Comparison of ENCODE assay signal across 10 cellular contexts in genomic region chr15:70088887-70089691, GRCh38. TPM values are rescaled to one million over a fixed set of nuclear protein-coding genes. Genes with fewer than 3 reads are reported as not detected.
DNase-seq lines count a peak whose midpoint lies in the region; ATAC-seq and TF ChIP-seq lines count a peak whose summit lies in the region.
"Had no signal": no experiment of that assay in that cellular context is flagged by ENCODE, and none has a peak within 500 bp of the region (broad histone marks: within the 10 kb centered on the region; RNA-seq: fewer than 3 reads in every experiment).

No MANE protein-coding gene starts in this region.

- no peak overlapping the region for H3K23ac ChIP-seq in IMR-90 (ENCODE audit: low read depth, low read length)

- H3K4me1 ChIP-seq in A673 (ENCODE audit: insufficient read depth, low read length, poor library complexity, severe bottlenecking) (peaks cover 56% of the 10 kb centered on the region), IMR-90 (ENCODE audit: control insufficient read depth, insufficient read depth, low read length) (peaks cover 37% of the 10 kb centered on the region), SJCRH30 (peaks cover 33% of the 10 kb centered on the region)

- CTCF ChIA-PET in A673 (lab: Charles Lee): interaction anchor here (1.1 kb wide), 1 partner anchor 611 kb away, joined by 6 read pairs; no protein-coding TSS in a partner anchor
- CTCF ChIA-PET in IMR-90 (lab: Yijun Ruan, JAX): no interaction called here

- no peak; the same call in 1 of the 2 replicates for TF ChIP-seq POLR2A in IMR-90 (IDR thresholded peaks at IDR 0.05; ENCODE audit: low read depth, low read length)

- H3K9ac ChIP-seq in IMR-90 (ENCODE audit: low read depth, low read length): no peak overlapping the region; the same call in 1 of the 2 replicates

- H3K18ac ChIP-seq in IMR-90 (ENCODE audit: low read depth, low read length): peak overlapping the region; percentile 17; the same call in 1 of the 2 replicates

- intact Hi-C loops in A673 (cut with micrococcal nuclease; ENCODE audit: unreplicated experiment) (no loop called here), IMR-90 (cut with micrococcal nuclease) (no loop called here)

- H4K8ac ChIP-seq in IMR-90 (ENCODE audit: low read depth in 2 of 2, low read length in 2 of 2): peak overlapping the region in 1 of 2 experiments; percentile 10; a peak in 1 of 4 replicates

- H3K4me2 ChIP-seq in IMR-90 (ENCODE audit: low read depth, low read length): peak overlapping the region; percentile 38

- H3K9me1 ChIP-seq in IMR-90 (ENCODE audit: insufficient read depth, low read length): peaks cover 43% of the 10 kb centered on the region

- peak; percentile 80 for ATAC-seq in IMR-90 (ENCODE audit: low read depth)
- no peak for ATAC-seq in HG03457 (IDR thresholded peaks at IDR 0.05; ENCODE audit: unreplicated experiment)

- H3K9me3 ChIP-seq in A673 (ENCODE audit: low read depth, low read length, poor library complexity, severe bottlenecking): no peaks in the 10 kb centered on the region
- no peaks in the 10 kb centered on the region for H3K9me3 ChIP-seq in IMR-90 (ENCODE audit: control insufficient read depth, insufficient read depth, low read length)
- H3K9me3 ChIP-seq in SJCRH30 (replicated peaks): no peaks in the 10 kb centered on the region

- no peak overlapping the region for H4K5ac ChIP-seq in IMR-90 (ENCODE audit: low read depth, low read length)

- no peak overlapping the region for H2AK9ac ChIP-seq in IMR-90 (replicated peaks; ENCODE audit: low read depth, low read length, poor library complexity)

- no peak for TF ChIP-seq RAD21 in IMR-90 (IDR thresholded peaks at IDR 0.05; ENCODE audit: low read length)

- H2BK20ac ChIP-seq in IMR-90 (ENCODE audit: low read depth, low read length): no peak overlapping the region

- H3K4me3 ChIP-seq in A673 (ENCODE audit: low read depth, low read length, poor library complexity, severe bottlenecking) (no peak overlapping the region), IMR-90 (ENCODE audit: insufficient read depth, low read depth, low read length) (no peak overlapping the region), fibroblast of mammary gland (ENCODE audit: control insufficient read depth, low read depth, low read length) (no peak overlapping the region), SJCRH30 (no peak overlapping the region)

- no peaks in the 10 kb centered on the region for H3K9me3 Mint-ChIP-seq in nephron progenitor cell

- peaks cover 77% of the 10 kb centered on the region for H3K36me3 ChIP-seq in A673 (ENCODE audit: insufficient read depth, low read length, poor library complexity, severe bottlenecking)
- peaks cover 48% of the 10 kb centered on the region for H3K36me3 ChIP-seq in IMR-90 (ENCODE audit: control insufficient read depth, insufficient read depth, low read length)
- peaks cover 38% of the 10 kb centered on the region for H3K36me3 ChIP-seq in SJCRH30

- DNase-seq in A673 (ENCODE audit: low spot score) (peak; percentile 74), IMR-90 (peak; percentile 71), fibroblast of mammary gland (ENCODE audit: low read depth) (peak; percentile 82), nephron progenitor cell (peak; percentile 42), SJCRH30 (no peak), NCI-H1092 (lab: John Stamatoyannopoulos, UW) (no peak), globus pallidus (ENCODE audit: low spot score) (no peak)
- DNase-seq: central memory CD4-positive, alpha-beta T cell; NCI-H446 had no signal

- H3K27me3 ChIP-seq in A673 (replicated peaks; ENCODE audit: insufficient read depth, low read depth, low read length, poor library complexity) (no peaks in the 10 kb centered on the region), IMR-90 (ENCODE audit: control insufficient read depth, insufficient read depth, low read length) (no peaks in the 10 kb centered on the region), SJCRH30 (no peaks in the 10 kb centered on the region)

- POLR2A ChIA-PET in A673 (lab: Charles Lee; ENCODE audit: low non-redundant PET): no interaction called here
- POLR2A ChIA-PET in IMR-90 (lab: Charles Lee; ENCODE audit: unreplicated experiment): interaction anchor here (0.6 kb wide), 2 partner anchors 41 to 426 kb away, joined by 3 to 10 read pairs; no protein-coding TSS in a partner anchor

- peaks cover 58 to 98% of the 10 kb centered on the region in 2 experiments for H3K79me1 ChIP-seq in IMR-90 (ENCODE audit: low read depth in 1 of 2, low read length in 2 of 2)

- H3K27ac ChIP-seq in A673 (ENCODE audit: low read depth, low read length, poor library complexity, severe bottlenecking) (peak overlapping the region; percentile 22), IMR-90 (ENCODE audit: insufficient read depth, low read length) (peak overlapping the region; percentile 28), SJCRH30 (no peak overlapping the region)

- peak overlapping the region; percentile 16 for H2AFZ ChIP-seq in IMR-90 (replicated peaks; ENCODE audit: low read length, poor library complexity)

- peak overlapping the region; percentile 61 for H3K4me3 Mint-ChIP-seq in nephron progenitor cell

- 0 out of 2 replicates have a peak overlapping the region, but pooled peaks have one; percentile 4 for H3K14ac ChIP-seq in IMR-90 (replicated peaks; ENCODE audit: low read depth, low read length)

- no peak overlapping the region for H2AK5ac ChIP-seq in IMR-90 (ENCODE audit: low read depth, low read length)

- no peak overlapping the region; the same call in 2 of the 3 replicates for H2BK15ac ChIP-seq in IMR-90 (ENCODE audit: low read depth, low read length)

- H3K4ac ChIP-seq in IMR-90 (ENCODE audit: low read depth, low read length): no peak overlapping the region

- no TSS peak for BruUV-seq in A673 (replicated peaks; lab: Mats Ljungman, UMichigan)
- BruUV-seq in IMR-90 (replicated peaks; lab: Mats Ljungman, UMichigan): no TSS peak

- H4K20me1 ChIP-seq in IMR-90 (ENCODE audit: insufficient read depth, low read length): peaks cover 95% of the 10 kb centered on the region

- TF ChIP-seq CTCF in A673 (conservative IDR thresholded peaks at IDR 0.05; ENCODE audit: low read depth, low read length): no peak
- no peak for TF ChIP-seq CTCF in IMR-90 (conservative IDR thresholded peaks at IDR 0.05; ENCODE audit: low read depth, low read length)
- TF ChIP-seq CTCF in fibroblast of mammary gland (conservative IDR thresholded peaks at IDR 0.05; ENCODE audit: control insufficient read depth, insufficient read depth, low read depth, low read length): no peak
- no peak for TF ChIP-seq CTCF in nephron progenitor cell (IDR thresholded peaks at IDR 0.05)

- in situ Hi-C loops in IMR-90 (cut with MboI; ENCODE audit: low sequenced_read_pairs): loop anchor here (25.0 kb wide), 1 partner anchor 398 kb away; no protein-coding TSS in a partner anchor

- H2BK120ac ChIP-seq in IMR-90 (ENCODE audit: low read depth, low read length): no peak overlapping the region

- H3K27me3 Mint-ChIP-seq in nephron progenitor cell (ENCODE audit: low read depth, poor library complexity): peaks cover 12% of the 10 kb centered on the region

- peaks cover 89% of the 10 kb centered on the region for H3K4me1 Mint-ChIP-seq in nephron progenitor cell

- WGBS in IMR-90 (ENCODE audit: extremely low coverage in 2 of 2, insufficient read length in 1 of 2), 2 experiments: 46% methylated on average over 4 of the region's 23 CpGs; no CpG with 5 or more reads in 1 of the 2 experiments

- H3K56ac ChIP-seq in IMR-90 (ENCODE audit: extremely low read depth, insufficient read depth, low read length): no peak overlapping the region

- dilution Hi-C loops in IMR-90 (cut with HindIII; ENCODE audit: low sequenced_read_pairs, unreplicated experiment): no loop called here

- H2BK5ac ChIP-seq in IMR-90 (ENCODE audit: low read depth, low read length, poor library complexity, severe bottlenecking): no peak overlapping the region

- peaks cover 56% of the 10 kb centered on the region for H3K36me3 Mint-ChIP-seq in nephron progenitor cell (ENCODE audit: low read depth)

- 0 out of 2 replicates have a peak overlapping the region, but pooled peaks have one; percentile 2 for H4K91ac ChIP-seq in IMR-90 (ENCODE audit: insufficient read depth, low read depth, low read length)

- H3K27ac Mint-ChIP-seq in nephron progenitor cell: peak overlapping the region; percentile 89

TF ChIP-seq in IMR-90, 13 proteins besides CTCF, POLR2A, EP300 and RAD21 (continues in another document):
- TF ChIP-seq MAZ (IDR thresholded peaks at IDR 0.05; ENCODE audit: borderline replicate concordance, low read depth, low read length) (no peak), MAFK (IDR thresholded peaks at IDR 0.05; ENCODE audit: low read depth, low read length) (no peak), NFE2L2 (IDR thresholded peaks at IDR 0.05; ENCODE audit: low read depth, low read length) (no peak), MXI1 (IDR thresholded peaks at IDR 0.05; ENCODE audit: borderline replicate concordance, low read depth, low read length) (no peak), ELK1 (IDR thresholded peaks at IDR 0.05; ENCODE audit: borderline replicate concordance, low read depth, low read length) (no peak), USF2 (IDR thresholded peaks at IDR 0.05; ENCODE audit: low read depth, low read length) (no peak), CEBPB (IDR thresholded peaks at IDR 0.05; ENCODE audit: low read depth, low read length) (no peak), RFX5 (IDR thresholded peaks at IDR 0.05; ENCODE audit: low read depth, low read length) (no peak), RCOR1 (IDR thresholded peaks at IDR 0.05; ENCODE audit: insufficient replicate concordance, low read length) (no peak), BHLHE40 (IDR thresholded peaks at IDR 0.05; ENCODE audit: low read depth, low read length) (no peak)

RNA-seq across cellular contexts. Expression of gene TLE3, which starts 8.6 kb away (rescaled TPM):
- total RNA-seq in A673 (2021) (90.4 and 98.1 TPM in 2 replicates), IMR-90 (2012; rRNA removed) (5.6 and 6.5 TPM in 2 replicates)
- polyA plus RNA-seq in IMR-90 (2012; rRNA removed): 15.2 and 16.3 TPM in 2 replicates
- polyA plus RNA-seq in IMR-90 (2012; cell fraction: cytosol; rRNA removed): 15.9 and 20.8 TPM in 2 replicates
- polyA plus RNA-seq in IMR-90 (2012; cell fraction: nucleus; rRNA removed; ENCODE audit: low replicate concordance): 43.1 and 63.1 TPM in 2 replicates
- total RNA-seq in SJCRH30 (2014; rRNA removed; shearing (Covaris generic)): 35.7 and 36.9 TPM in 2 replicates

Comparison
In these comparisons a context has a peak if more than half of its experiments do, and no peak if none do; other contexts are left out.
1. DNase-seq: peak in A673 (single experiment), IMR-90 (single experiment), fibroblast of mammary gland (single experiment) and nephron progenitor cell (single experiment); none in SJCRH30 (0 of 2), NCI-H1092 (single experiment) and globus pallidus (single experiment).